In genomic region chr2:236166781-236167296, GRCh38 we compare ENCODE assay signal across 10 cellular contexts. TPM values are rescaled to one million over a fixed set of nuclear protein-coding genes. Genes with fewer than 3 reads are reported as not detected.
DNase-seq lines count a peak whose midpoint lies in the region; ATAC-seq, FAIRE-seq and TF ChIP-seq lines count a peak whose summit lies in the region.
"Had no signal": no experiment of that assay in that cellular context is flagged by ENCODE, and none has a peak within 500 bp of the region (broad histone marks: within the 10 kb centered on the region; RNA-seq: fewer than 3 reads in every experiment).

No MANE protein-coding gene starts in this region.

- peak overlapping the region; percentile 73 for H3K4me2 ChIP-seq in GM23338
- H3K4me2 ChIP-seq in K562 (ENCODE audit: insufficient read depth, low read length), result peak overlapping the region; percentile 66

- H3K9me3 ChIP-seq in K562 (replicated peaks; ENCODE audit: control insufficient read depth, insufficient read depth, low read depth, low read length), result no peaks in the 10 kb centered on the region

- H3F3A ChIP-seq in GM23338 (replicated peaks; ENCODE audit: low read depth), result peaks cover 53% of the 10 kb centered on the region

- in situ Hi-C loops in K562 (cut with MboI), result no loop called here

- no peak overlapping the region for H3K27ac ChIP-seq in ACC112 (ENCODE audit: low read depth, low read length)
- H3K27ac ChIP-seq in GM23338 (ENCODE audit: low read depth), result no peak overlapping the region
- no peak overlapping the region for H3K27ac ChIP-seq in K562 (ENCODE audit: extremely low read depth, low read depth, low read length)

- H3K4me3 Mint-ChIP-seq in GM23338, result peak overlapping the region; percentile 75
- H3K4me3 Mint-ChIP-seq in naive thymus-derived CD8-positive, alpha-beta T cell, result peak overlapping the region in 7 of 10 donors; percentile 24 to 70 (median 55)

- no peaks in the 10 kb centered on the region for H3K9me2 ChIP-seq in GM23338 (ENCODE audit: insufficient read depth)

- peaks cover 86% of the 10 kb centered on the region for H3K27me3 Mint-ChIP-seq in GM23338 (ENCODE audit: insufficient read depth, low read depth, poor library complexity)
- H3K27me3 Mint-ChIP-seq in naive thymus-derived CD8-positive, alpha-beta T cell, result peaks cover 30 to 63% (median 47%) of the 10 kb centered on the region in 5 donors

- peaks cover 27% of the 10 kb centered on the region for H4K20me1 ChIP-seq in GM23338 (replicated peaks; ENCODE audit: insufficient read depth)
- H4K20me1 ChIP-seq in K562 (replicated peaks; ENCODE audit: control insufficient read depth, insufficient read depth, low read length), result no peaks in the 10 kb centered on the region

- CTCF ChIA-PET in K562 (lab: Yijun Ruan, JAX; ENCODE audit: low intra/inter-chr PET ratio), result no interaction called here

- H3K27ac Mint-ChIP-seq in GM23338, result no peak overlapping the region
- H3K27ac Mint-ChIP-seq in naive thymus-derived CD8-positive, alpha-beta T cell, result no peak overlapping the region

- H3K4me3 ChIP-seq in ACC112 (ENCODE audit: low read depth, low read length) (peak overlapping the region; percentile 60), GM23338 (peak overlapping the region; percentile 69), K562 (peak overlapping the region; percentile 46)

- FAIRE-seq in K562 (lab: Jason Lieb, UNC), result no peak
- FAIRE-seq: frontal cortex had no signal

- H3K27me3 ChIP-seq in ACC112 (ENCODE audit: insufficient read depth, low read length) (peaks cover 100% of the 10 kb centered on the region), GM23338 (ENCODE audit: insufficient read depth) (peaks cover 100% of the 10 kb centered on the region), K562 (ENCODE audit: control insufficient read depth in 2 of 2, insufficient read depth in 2 of 2, low read length in 2 of 2) (peaks cover 0 to 7% of the 10 kb centered on the region in 2 experiments; a peak in 2 of 5 replicates)

- H3K4me1 Mint-ChIP-seq in GM23338, result peaks cover 56% of the 10 kb centered on the region
- peaks cover 6 to 26% (median 15%) of the 10 kb centered on the region in 4 donors for H3K4me1 Mint-ChIP-seq in naive thymus-derived CD8-positive, alpha-beta T cell

- H3K9me1 ChIP-seq in K562 (ENCODE audit: control insufficient read depth, insufficient read depth, low read length), result no peaks in the 10 kb centered on the region

- ATAC-seq in GM23338 (0 out of 3 replicates have a peak, but pooled peaks have one; percentile 1), K562 (no peak; the same call in 2 of the 3 replicates)
- no peak for ATAC-seq in naive thymus-derived CD8-positive, alpha-beta T cell

- H3K36me3 Mint-ChIP-seq in GM23338 (ENCODE audit: low read depth), result peaks cover 17% of the 10 kb centered on the region
- H3K36me3 Mint-ChIP-seq in naive thymus-derived CD8-positive, alpha-beta T cell, result peaks cover 0 to under 1% (median under 1%) of the 10 kb centered on the region in 3 donors

- TF ChIP-seq POLR2A in K562 (conservative IDR thresholded peaks at IDR 0.05), result no peak

- TF ChIP-seq CTCF in GM23338 (conservative IDR thresholded peaks at IDR 0.05; ENCODE audit: low read depth in 2 of 2), result no peak
- TF ChIP-seq CTCF in K562 (IDR thresholded peaks at IDR 0.05 in 2 of 3, conservative IDR thresholded peaks at IDR 0.05 in 1 of 3; ENCODE audit: insufficient read depth in 2 of 3, low read depth in 1 of 3, low read length in 3 of 3), result no peak

- 23% methylated on average over 20 of the region's 29 CpGs for WGBS in K562 (ENCODE audit: insufficient coverage, low coverage, missing lambda C conversion rate)

- TF ChIP-seq RAD21 in K562 (CRISPR knock-in tag; conservative IDR thresholded peaks at IDR 0.05 in 1 of 2, IDR thresholded peaks at IDR 0.05 in 1 of 2), result no peak

- DNase-seq in GM23338 (ENCODE audit: low spot score) (peak; percentile 55), K562 (ENCODE audit: extremely low read depth in 1 of 4, low spot score in 3 of 4) (peak in 1 of 4 experiments; percentile 11), NCI-H2081 (lab: John Stamatoyannopoulos, UW) (no peak), SIG-M5 treated with dmso at 0.1 percent for 504 hours (lab: John Stamatoyannopoulos, UW; ENCODE audit: unreplicated experiment) (no peak), hypothalamus (lab: John Stamatoyannopoulos, UW) (no peak), Ammon's horn (ENCODE audit: low spot score) (no peak)
- no peak for DNase-seq in naive thymus-derived CD8-positive, alpha-beta T cell
- DNase-seq: NCI-H2107 had no signal

- BruUV-seq in K562 (replicated peaks; lab: Mats Ljungman, UMichigan), result no TSS peak

- H3K9ac ChIP-seq in K562 (ENCODE audit: insufficient read depth in 1 of 2, low read depth in 2 of 2, low read length in 2 of 2), result peak overlapping the region in 1 of 2 experiments; percentile 89; a peak in 2 of 4 replicates

- peaks cover 5% of the 10 kb centered on the region for H3K4me1 ChIP-seq in ACC112 (ENCODE audit: control insufficient read depth, insufficient read depth, low read length, unreplicated experiment)
- H3K4me1 ChIP-seq in GM23338 (ENCODE audit: insufficient read depth), result peaks cover 63% of the 10 kb centered on the region
- peaks cover 0 to 25% of the 10 kb centered on the region in 2 experiments; a peak in 2 of 5 replicates for H3K4me1 ChIP-seq in K562 (replicated peaks in 1 of 2; ENCODE audit: control insufficient read depth in 2 of 2, insufficient read depth in 2 of 2, low read length in 2 of 2)

- intact Hi-C loops in K562 (cut with micrococcal nuclease), result no loop called here

- no peaks in the 10 kb centered on the region for H3K36me3 ChIP-seq in ACC112 (ENCODE audit: insufficient read depth, low read length)
- H3K36me3 ChIP-seq in GM23338 (ENCODE audit: insufficient read depth), result no peaks in the 10 kb centered on the region
- H3K36me3 ChIP-seq in K562 (ENCODE audit: control insufficient read depth, insufficient read depth, low read length), result no peaks in the 10 kb centered on the region

- POLR2A ChIA-PET in K562 (lab: Yijun Ruan, JAX), result no interaction called here
- POLR2A ChIA-PET in naive thymus-derived CD8-positive, alpha-beta T cell (lab: Charles Lee), result interaction anchor here (0.7 kb wide), 1 partner anchor 748 kb away, joined by 3 read pairs; no protein-coding TSS in a partner anchor

- TF ChIP-seq EP300 in K562 (IDR thresholded peaks at IDR 0.05; ENCODE audit: low read length), result no peak

- H3K79me2 ChIP-seq in ACC112 (ENCODE audit: control insufficient read depth, insufficient read depth, low read length, unreplicated experiment), result no peaks in the 10 kb centered on the region
- no peaks in the 10 kb centered on the region for H3K79me2 ChIP-seq in GM23338 (replicated peaks; ENCODE audit: insufficient read depth)
- H3K79me2 ChIP-seq in K562 (ENCODE audit: control insufficient read depth, insufficient read depth, low read length), result no peaks in the 10 kb centered on the region

- H2AFZ ChIP-seq in ACC112 (ENCODE audit: low read length, unreplicated experiment) (no peak overlapping the region), GM23338 (peak overlapping the region; percentile 78), K562 (ENCODE audit: low read depth, low read length) (no peak overlapping the region)

- H3K9me3 Mint-ChIP-seq in GM23338, result 0 out of 3 replicates have a peak, but pooled peaks cover 2% of the 10 kb centered on the region
- no peaks in the 10 kb centered on the region for H3K9me3 Mint-ChIP-seq in naive thymus-derived CD8-positive, alpha-beta T cell

TF ChIP-seq in GM23338, 12 proteins besides CTCF, POLR2A, EP300 and RAD21:
- TF ChIP-seq ZNF114 (CRISPR knock-in tag; IDR thresholded peaks at IDR 0.05) (no peak), EZH2phosphoT487 (IDR thresholded peaks at IDR 0.05; ENCODE audit: unreplicated experiment) (peak; percentile 7), EZH2 (IDR thresholded peaks at IDR 0.05; ENCODE audit: low read depth, unreplicated experiment) (peak; percentile 94)

TF ChIP-seq in K562, 482 proteins besides CTCF, POLR2A, EP300 and RAD21 (continues in another document):
- TF ChIP-seq ZSCAN32 (CRISPR knock-in tag; IDR thresholded peaks at IDR 0.05), result no peak
- no peak for TF ChIP-seq RBFOX2 (IDR thresholded peaks at IDR 0.05; ENCODE audit: low read depth, low read length)
- no peak for TF ChIP-seq ZNF395 (CRISPR knock-in tag; IDR thresholded peaks at IDR 0.05)

RNA-seq across cellular contexts. Expression of gene GBX2, which starts 1.3 kb away (rescaled TPM):
- 0.50 and 1.3 TPM in 2 replicates for total RNA-seq in GM23338 (2014; rRNA removed; shearing (Covaris generic))
- 0.87 and 0.99 TPM in 2 replicates for polyA plus RNA-seq in GM23338 (2016; fragmentation: Nextera tagmentation; extraction: Ambion mirVana)
- total RNA-seq in K562 (2011; cell fraction: chromatin; rRNA removed; ENCODE audit: low replicate concordance), result 0.60 TPM in 1 of 2 replicates, not detected in the other
- total RNA-seq in K562 (2011; cell fraction: nucleolus; rRNA removed), result 0.26 and 0.67 TPM in 2 replicates
- total RNA-seq in K562 (2011; cell fraction: nucleoplasm; rRNA removed), result 0.29 and 0.69 TPM in 2 replicates
- 0.33 and 0.50 TPM in 2 replicates for total RNA-seq in K562 (2014; rRNA removed)
- 0.25 TPM in 1 of 2 replicates, not detected in the other for total RNA-seq in K562 (2014; rRNA removed; fragmentation: Illumina TruSeq; extraction: Trizol)
- total RNA-seq in K562 (2015; rRNA removed; fragmentation: Illumina TruSeq; extraction: Trizol), result 0.36 and 0.49 TPM in 2 replicates
- total RNA-seq in K562 (2021), result 0.53 and 0.54 TPM in 2 replicates
- polyA plus RNA-seq in K562 (2011; rRNA removed), result 0.20 TPM in 1 of 2 replicates, not detected in the other
- 0.04 and 0.67 TPM in 2 replicates for polyA plus RNA-seq in K562 (2011; cell fraction: cytosol; rRNA removed)
- polyA plus RNA-seq in K562 (2011; cell fraction: nucleus; rRNA removed), result 0.10 and 0.46 TPM in 2 replicates
- polyA plus RNA-seq in K562 (2012), result 0.25 and 0.40 TPM in 2 replicates
- 0.16 and 0.19 TPM in 2 replicates for polyA plus RNA-seq in K562 (2014; fragmentation: Illumina TruSeq; extraction: Trizol)
- polyA plus RNA-seq in K562 (2014; fragmentation: Nextera tagmentation; extraction: Ambion mirVana), result under 1 TPM in 1 of 2 experiments, not detected in 1; 0.03 TPM
- 0.28 and 0.47 TPM in 2 replicates for polyA plus RNA-seq in K562 (2014; rRNA removed)
- polyA minus RNA-seq in K562 (2011; rRNA and poly(A)+ RNA removed), result 0.18 TPM in 1 of 2 replicates, not detected in the other
- polyA minus RNA-seq in K562 (2011; cell fraction: cytosol; rRNA and poly(A)+ RNA removed), result not detected in 2 replicates
- polyA minus RNA-seq in K562 (2011; cell fraction: nucleus; rRNA and poly(A)+ RNA removed), result 0.22 and 1.1 TPM in 2 replicates
- not detected for total RNA-seq in naive thymus-derived CD8-positive, alpha-beta T cell
- polyA plus RNA-seq in naive thymus-derived CD8-positive, alpha-beta T cell, result not detected
